In the genomic region with DNA sequence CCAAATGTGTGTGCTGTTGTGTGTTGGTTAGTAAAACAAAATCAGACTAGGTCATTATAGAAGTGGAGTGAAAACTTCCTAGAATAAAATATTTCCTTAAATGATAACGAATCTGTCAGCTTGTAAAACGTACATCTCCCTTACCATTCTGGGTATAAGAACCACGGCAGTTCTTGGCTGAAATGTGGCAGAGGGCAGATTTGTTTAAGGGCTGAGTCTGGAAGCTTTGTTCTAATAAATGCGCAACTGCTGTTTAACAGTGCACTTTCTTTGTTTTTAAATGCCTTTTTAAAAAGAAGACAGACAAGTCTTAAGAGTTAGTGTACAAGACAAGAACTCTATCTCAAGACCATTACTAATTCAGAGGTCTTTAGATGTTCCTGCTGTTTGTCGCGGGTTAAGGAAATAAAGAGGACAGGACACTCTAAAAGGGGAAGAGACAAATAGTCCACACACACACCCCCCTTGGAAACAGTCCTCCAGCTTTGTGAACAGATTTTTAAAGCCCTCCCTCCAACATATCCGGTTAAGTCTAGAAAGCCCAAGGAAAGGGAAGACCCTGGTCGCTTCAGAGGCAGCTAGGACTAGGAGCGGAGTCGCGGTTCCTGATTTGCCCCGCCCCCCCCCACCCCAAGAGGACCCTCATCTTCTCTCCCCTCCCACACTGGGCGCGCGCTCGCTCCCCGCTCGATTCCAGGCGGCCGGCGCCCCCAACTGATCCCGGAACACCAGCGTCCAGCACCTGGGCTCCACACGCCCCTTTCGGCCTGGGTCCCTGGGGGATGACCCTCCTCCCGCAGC, we compare ENCODE assay signal across 8 cellular contexts. TPM values are rescaled to one million over a fixed set of nuclear protein-coding genes. Genes with fewer than 3 reads are reported as not detected.
A peak's percentile ranks its signal among the peaks of the same experiment; 100 is the strongest.
DNase-seq lines count a peak whose midpoint lies in the region; ATAC-seq and TF ChIP-seq lines count a peak whose summit lies in the region.

No MANE protein-coding gene starts in this region.

- CTCF ChIA-PET in OCI-LY7 (lab: Charles Lee; ENCODE audit: unreplicated experiment), result interaction anchor here (0.6 to 1.3 kb wide), 2 partner anchors 9 to 47 kb away, joined by 3 to 4 read pairs; no protein-coding TSS in a partner anchor

- DNase-seq in OCI-LY7 (ENCODE audit: low spot score), result peak; percentile 53
- DNase-seq in brain microvascular endothelial cell, result peak; percentile 35
- DNase-seq in cortex of kidney (lab: John Stamatoyannopoulos, UW), result no peak

- H3K27me3 ChIP-seq in BLaER1 treated with 17β-estradiol and CSF1 and Interleukin-3, amounts not matched to agents 10 nM and 100 nM, result no peaks in the 10 kb centered on the region
- H3K27me3 ChIP-seq in brain microvascular endothelial cell (replicated peaks) (no peaks in the 10 kb centered on the region), iPS-20b (ENCODE audit: insufficient read depth, low read length) (no peaks in the 10 kb centered on the region), skeletal muscle tissue (ENCODE audit: control insufficient read depth in 3 of 3, insufficient read depth in 3 of 3, low read length in 3 of 3) (no peaks in the 10 kb centered on the region)

- H3K79me2 ChIP-seq in OCI-LY7 (ENCODE audit: insufficient read depth, low read depth, low read length), result peaks cover 50% of the 10 kb centered on the region

- POLR2A ChIA-PET in OCI-LY7 (lab: Charles Lee), result interaction anchor here (0.6 to 1.9 kb wide), 4 partner anchors 9 to 1292 kb away, joined by 4 to 7 read pairs (median 5); no protein-coding TSS in a partner anchor

- H3K27ac ChIP-seq in BLaER1 treated with 17β-estradiol and CSF1 and Interleukin-3, amounts not matched to agents 10 nM and 100 nM, result peak overlapping the region; percentile 91 to 99 (median 96)
- H3K27ac ChIP-seq in OCI-LY7 (ENCODE audit: low read depth, low read length, poor library complexity, severe bottlenecking) (peak overlapping the region; percentile 97), brain microvascular endothelial cell (peak overlapping the region; percentile 83), iPS-20b (ENCODE audit: low read length) (peak overlapping the region; percentile 61), skeletal muscle tissue (ENCODE audit: low read depth, low read length) (peak overlapping the region; percentile 95)

- H3K9ac ChIP-seq in BLaER1 treated with 17β-estradiol and CSF1 and Interleukin-3, amounts not matched to agents 10 nM and 100 nM, result peak overlapping the region; percentile 93 to 98 (median 96)
- H3K9ac ChIP-seq in iPS-20b (ENCODE audit: low read depth, low read length) (peak overlapping the region; percentile 93), skeletal muscle tissue (ENCODE audit: low read depth in 1 of 3, low read length in 3 of 3) (peak overlapping the region; percentile 86 to 97 (median 96))

- TSS peak; percentile 52 for BruUV-seq in OCI-LY7 (replicated peaks; lab: Mats Ljungman, UMichigan)

- no peaks in the 10 kb centered on the region for H3K9me2 ChIP-seq in OCI-LY7 (ENCODE audit: insufficient read depth, low read length)

- H4K20me1 ChIP-seq in BLaER1 treated with 17β-estradiol and CSF1 and Interleukin-3, amounts not matched to agents 10 nM and 100 nM, result peaks cover 0 to 42% (median 0%) of the 10 kb centered on the region in 11 experiments; a peak in 8 of 22 replicates
- peaks cover 13% of the 10 kb centered on the region; the same call in 1 of the 2 replicates for H4K20me1 ChIP-seq in OCI-LY7 (ENCODE audit: insufficient read depth, low read length)

- H3K9me3 ChIP-seq in BLaER1 treated with 17β-estradiol and CSF1 and Interleukin-3, amounts not matched to agents 10 nM and 100 nM (replicated peaks in 1 of 11), result peaks cover 0 to 18% (median 14%) of the 10 kb centered on the region in 11 experiments; a peak in 19 of 22 replicates
- peaks cover 5% of the 10 kb centered on the region; the same call in 1 of the 2 replicates for H3K9me3 ChIP-seq in OCI-LY7 (ENCODE audit: low read length)
- no peaks in the 10 kb centered on the region for H3K9me3 ChIP-seq in iPS-20b (ENCODE audit: insufficient read depth, low read depth, low read length)
- no peaks in the 10 kb centered on the region for H3K9me3 ChIP-seq in skeletal muscle tissue (ENCODE audit: control insufficient read depth in 3 of 3, low read length in 3 of 3)

- peak; percentile 18 for ATAC-seq in GM19324 (IDR thresholded peaks at IDR 0.05; ENCODE audit: low FRiP score, unreplicated experiment)
- ATAC-seq in HG03520 (IDR thresholded peaks at IDR 0.05; ENCODE audit: unreplicated experiment), result peak; percentile 11

- TF ChIP-seq CTCF in OCI-LY7 (conservative IDR thresholded peaks at IDR 0.05; ENCODE audit: low read length) (no peak), brain microvascular endothelial cell (IDR thresholded peaks at IDR 0.05; ENCODE audit: low read depth, low read length, missing control alignments) (no peak)

- intact Hi-C loops in OCI-LY7 (cut with micrococcal nuclease; ENCODE audit: unreplicated experiment), result loop anchor here (1.0 to 10.0 kb wide), 5 partner anchors 81 to 1004 kb away; a partner anchor contains a TSS

- in situ Hi-C loops in brain microvascular endothelial cell (cut with HindIII; ENCODE audit: low pct_ligation_motif_present, low sequenced_read_pairs), result no loop called here

- peaks cover 31 to 45% (median 39%) of the 10 kb centered on the region in 11 experiments for H3K36me3 ChIP-seq in BLaER1 treated with 17β-estradiol and CSF1 and Interleukin-3, amounts not matched to agents 10 nM and 100 nM
- H3K36me3 ChIP-seq in OCI-LY7 (ENCODE audit: insufficient read depth, low read length) (peaks cover 43% of the 10 kb centered on the region), brain microvascular endothelial cell (replicated peaks) (peaks cover 4% of the 10 kb centered on the region), iPS-20b (ENCODE audit: insufficient read depth, low read depth, low read length) (peaks cover 16% of the 10 kb centered on the region), skeletal muscle tissue (ENCODE audit: control insufficient read depth in 3 of 3, insufficient read depth in 3 of 3, low read length in 3 of 3) (peaks cover 2 to 8% (median 2%) of the 10 kb centered on the region in 3 donors)

- peak overlapping the region; percentile 76 to 98 (median 90) for H3K4me3 ChIP-seq in BLaER1 treated with 17β-estradiol and CSF1 and Interleukin-3, amounts not matched to agents 10 nM and 100 nM
- H3K4me3 ChIP-seq in OCI-LY7 (ENCODE audit: low read depth, low read length, poor library complexity, severe bottlenecking) (peak overlapping the region; percentile 99), brain microvascular endothelial cell (ENCODE audit: low read depth, low read length) (peak overlapping the region; percentile 95), iPS-20b (ENCODE audit: low read length) (peak overlapping the region; percentile 98), skeletal muscle tissue (ENCODE audit: low read length in 3 of 3) (peak overlapping the region; percentile 81 to 89 (median 85))

- no peak overlapping the region; the same call in 1 of the 2 replicates for H2AFZ ChIP-seq in OCI-LY7 (ENCODE audit: low read length)

- H3K4me1 ChIP-seq in BLaER1 treated with 17β-estradiol and CSF1 and Interleukin-3, amounts not matched to agents 10 nM and 100 nM, result peaks cover 28 to 43% (median 33%) of the 10 kb centered on the region in 10 experiments
- H3K4me1 ChIP-seq in OCI-LY7 (ENCODE audit: insufficient read depth, low read length, poor library complexity, severe bottlenecking) (peaks cover 42% of the 10 kb centered on the region), iPS-20b (ENCODE audit: insufficient read depth, low read length) (no peaks in the 10 kb centered on the region; the same call in 1 of the 2 replicates), skeletal muscle tissue (ENCODE audit: control insufficient read depth in 3 of 3, insufficient read depth in 3 of 3, low read length in 3 of 3) (peaks cover 7 to 13% (median 7%) of the 10 kb centered on the region in 3 donors)

- H3K4me2 ChIP-seq in BLaER1 treated with 17β-estradiol and CSF1 and Interleukin-3, amounts not matched to agents 10 nM and 100 nM, result peak overlapping the region; percentile 82 to 100 (median 92)
- peak overlapping the region; percentile 81 for H3K4me2 ChIP-seq in OCI-LY7 (ENCODE audit: low read length)

RNA-seq across cellular contexts. Expression of a gene that starts 0.6 kb away (rescaled TPM):
- total RNA-seq in OCI-LY7 (2014; rRNA removed; shearing (Covaris generic)), result 39.6 and 46.5 TPM in 2 replicates
- 132 and 146 TPM in 2 replicates for total RNA-seq in OCI-LY7 (2022)
- total RNA-seq in skeletal muscle tissue, result 29.2 TPM

RNA-seq across cellular contexts. Expression of a gene that starts 34.7 kb away (rescaled TPM):
- total RNA-seq in OCI-LY7 (2014; rRNA removed; shearing (Covaris generic)), result 14.2 and 18.1 TPM in 2 replicates
- 30.6 and 35.2 TPM in 2 replicates for total RNA-seq in OCI-LY7 (2022)
- total RNA-seq in skeletal muscle tissue, result 21.4 TPM
